Comparison of ENCODE assay signal across 8 cellular contexts in the genomic region with DNA sequence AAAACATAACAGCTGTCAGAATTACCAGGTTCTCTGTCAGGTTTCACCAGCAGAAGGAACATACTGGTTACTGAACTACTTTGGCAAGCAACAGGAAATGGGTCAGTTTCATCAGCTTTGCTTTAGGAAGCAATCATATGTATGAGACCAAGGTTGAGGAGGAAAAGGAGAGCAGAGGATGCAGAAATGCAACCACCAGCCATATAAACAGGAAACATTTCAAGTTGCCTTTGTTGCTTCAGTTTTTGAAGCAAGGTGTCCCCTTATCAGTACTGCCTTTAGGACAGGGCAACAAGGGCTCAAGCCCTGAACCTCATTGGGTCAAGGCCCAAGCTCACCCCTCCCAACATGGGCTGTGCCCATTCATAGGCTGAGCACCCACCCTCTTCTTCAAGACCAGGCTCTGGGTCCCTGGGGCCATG. TPM values are rescaled to one million over a fixed set of nuclear protein-coding genes. Genes with fewer than 3 reads are reported as not detected.
A peak's percentile ranks its signal among the peaks of the same experiment; 100 is the strongest.
DNase-seq lines count a peak whose midpoint lies in the region; ATAC-seq and TF ChIP-seq lines count a peak whose summit lies in the region.

No MANE protein-coding gene starts in this region.

- H3K27me3 Mint-ChIP-seq in GM23338 (ENCODE audit: insufficient read depth, low read depth, poor library complexity): peaks cover 2% of the 10 kb centered on the region

- no peaks in the 10 kb centered on the region for H3F3A ChIP-seq in GM23338 (replicated peaks; ENCODE audit: low read depth)

- H3K4me1 Mint-ChIP-seq in GM23338: peaks cover 28% of the 10 kb centered on the region

- H3K79me2 ChIP-seq in GM23338 (replicated peaks; ENCODE audit: insufficient read depth): peaks cover 40% of the 10 kb centered on the region

- H3K27ac ChIP-seq in right lobe of liver (peak overlapping the region in 2 of 3 donors; percentile 6 to 9), GM23338 (ENCODE audit: low read depth) (no peak overlapping the region)

- H3K9me3 ChIP-seq in right lobe of liver: no peaks in the 10 kb centered on the region

- no peak overlapping the region for H3K4me3 Mint-ChIP-seq in GM23338

- H3K9me3 Mint-ChIP-seq in GM23338: no peaks in the 10 kb centered on the region

- no peak for TF ChIP-seq POLR2A in right lobe of liver (IDR thresholded peaks at IDR 0.05)

- no peaks in the 10 kb centered on the region for H3K36me3 Mint-ChIP-seq in GM23338 (ENCODE audit: low read depth)

- no peak overlapping the region for H3K4me2 ChIP-seq in GM23338

- intact Hi-C loops in right lobe of liver (cut with DNase I): no loop called here

- H3K4me3 ChIP-seq in right lobe of liver (no peak overlapping the region), GM23338 (no peak overlapping the region)

- in situ Hi-C loops in GM13977 (cut with MboI; ENCODE audit: low pct_unique_long_range_greater_than_20kb, low sequenced_read_pairs, unreplicated experiment): loop anchor here (10.0 kb wide), 1 partner anchor 123 kb away; no protein-coding TSS in a partner anchor
- in situ Hi-C loops in KBM-7 (cut with MboI; ENCODE audit: low pct_unique_long_range_greater_than_20kb, low sequenced_read_pairs): no loop called here

- H3K27me3 ChIP-seq in right lobe of liver (no peaks in the 10 kb centered on the region), GM23338 (ENCODE audit: insufficient read depth) (no peaks in the 10 kb centered on the region)

- no peaks in the 10 kb centered on the region for H3K36me3 ChIP-seq in right lobe of liver
- no peaks in the 10 kb centered on the region; the same call in 1 of the 2 replicates for H3K36me3 ChIP-seq in GM23338 (ENCODE audit: insufficient read depth)

- DNase-seq in GM13977 (ENCODE audit: low spot score) (peak; percentile 39), KBM-7 (peak; percentile 48), right lobe of liver (no peak), GM23338 (ENCODE audit: low spot score) (no peak), HPDE6-E6E7 (ENCODE audit: extremely low spot score) (no peak), D341Med (ENCODE audit: low spot score) (no peak), NCI-H82 (lab: John Stamatoyannopoulos, UW) (no peak)

- H3K4me1 ChIP-seq in right lobe of liver: peaks cover 0 to 56% (median 19%) of the 10 kb centered on the region in 4 donors
- H3K4me1 ChIP-seq in GM23338 (ENCODE audit: insufficient read depth): no peaks in the 10 kb centered on the region; the same call in 1 of the 2 replicates

- TF ChIP-seq CTCF in GM13977 (IDR thresholded peaks at IDR 0.05; ENCODE audit: extremely low read depth, insufficient read depth, missing control alignments) (no peak), right lobe of liver (IDR thresholded peaks at IDR 0.05) (no peak), GM23338 (conservative IDR thresholded peaks at IDR 0.05; ENCODE audit: low read depth in 2 of 2) (no peak)

- H3K27ac Mint-ChIP-seq in GM23338: no peak overlapping the region

- no peak overlapping the region for H2AFZ ChIP-seq in GM23338

- ATAC-seq in GM21526 (IDR thresholded peaks at IDR 0.05; ENCODE audit: low FRiP score, unreplicated experiment) (peak; percentile 80), right lobe of liver (peak in 1 of 4 donors; percentile 5), GM23338 (no peak)

- no peaks in the 10 kb centered on the region for H4K20me1 ChIP-seq in GM23338 (replicated peaks; ENCODE audit: insufficient read depth)

- H3K9me2 ChIP-seq in GM23338 (ENCODE audit: insufficient read depth): no peaks in the 10 kb centered on the region; the same call in 1 of the 2 replicates

TF ChIP-seq in GM23338, 12 proteins besides CTCF, POLR2A, EP300 and RAD21:
- TF ChIP-seq EZH2phosphoT487 (IDR thresholded peaks at IDR 0.05; ENCODE audit: unreplicated experiment) (no peak), NANOG (IDR thresholded peaks at IDR 0.05; ENCODE audit: borderline replicate concordance) (no peak), CREB1 (CRISPR knock-in tag; IDR thresholded peaks at IDR 0.05; ENCODE audit: low read depth) (no peak), POLR2AphosphoS5 (IDR thresholded peaks at IDR 0.05; ENCODE audit: low read depth) (no peak), ZNF114 (CRISPR knock-in tag; IDR thresholded peaks at IDR 0.05) (no peak), STAT1 (IDR thresholded peaks at IDR 0.05; ENCODE audit: unreplicated experiment) (no peak), EZH2 (IDR thresholded peaks at IDR 0.05; ENCODE audit: low read depth, unreplicated experiment) (no peak), ZNF331 (CRISPR knock-in tag; IDR thresholded peaks at IDR 0.05; ENCODE audit: low read depth) (no peak)
- TF ChIP-seq, protein P1, sequence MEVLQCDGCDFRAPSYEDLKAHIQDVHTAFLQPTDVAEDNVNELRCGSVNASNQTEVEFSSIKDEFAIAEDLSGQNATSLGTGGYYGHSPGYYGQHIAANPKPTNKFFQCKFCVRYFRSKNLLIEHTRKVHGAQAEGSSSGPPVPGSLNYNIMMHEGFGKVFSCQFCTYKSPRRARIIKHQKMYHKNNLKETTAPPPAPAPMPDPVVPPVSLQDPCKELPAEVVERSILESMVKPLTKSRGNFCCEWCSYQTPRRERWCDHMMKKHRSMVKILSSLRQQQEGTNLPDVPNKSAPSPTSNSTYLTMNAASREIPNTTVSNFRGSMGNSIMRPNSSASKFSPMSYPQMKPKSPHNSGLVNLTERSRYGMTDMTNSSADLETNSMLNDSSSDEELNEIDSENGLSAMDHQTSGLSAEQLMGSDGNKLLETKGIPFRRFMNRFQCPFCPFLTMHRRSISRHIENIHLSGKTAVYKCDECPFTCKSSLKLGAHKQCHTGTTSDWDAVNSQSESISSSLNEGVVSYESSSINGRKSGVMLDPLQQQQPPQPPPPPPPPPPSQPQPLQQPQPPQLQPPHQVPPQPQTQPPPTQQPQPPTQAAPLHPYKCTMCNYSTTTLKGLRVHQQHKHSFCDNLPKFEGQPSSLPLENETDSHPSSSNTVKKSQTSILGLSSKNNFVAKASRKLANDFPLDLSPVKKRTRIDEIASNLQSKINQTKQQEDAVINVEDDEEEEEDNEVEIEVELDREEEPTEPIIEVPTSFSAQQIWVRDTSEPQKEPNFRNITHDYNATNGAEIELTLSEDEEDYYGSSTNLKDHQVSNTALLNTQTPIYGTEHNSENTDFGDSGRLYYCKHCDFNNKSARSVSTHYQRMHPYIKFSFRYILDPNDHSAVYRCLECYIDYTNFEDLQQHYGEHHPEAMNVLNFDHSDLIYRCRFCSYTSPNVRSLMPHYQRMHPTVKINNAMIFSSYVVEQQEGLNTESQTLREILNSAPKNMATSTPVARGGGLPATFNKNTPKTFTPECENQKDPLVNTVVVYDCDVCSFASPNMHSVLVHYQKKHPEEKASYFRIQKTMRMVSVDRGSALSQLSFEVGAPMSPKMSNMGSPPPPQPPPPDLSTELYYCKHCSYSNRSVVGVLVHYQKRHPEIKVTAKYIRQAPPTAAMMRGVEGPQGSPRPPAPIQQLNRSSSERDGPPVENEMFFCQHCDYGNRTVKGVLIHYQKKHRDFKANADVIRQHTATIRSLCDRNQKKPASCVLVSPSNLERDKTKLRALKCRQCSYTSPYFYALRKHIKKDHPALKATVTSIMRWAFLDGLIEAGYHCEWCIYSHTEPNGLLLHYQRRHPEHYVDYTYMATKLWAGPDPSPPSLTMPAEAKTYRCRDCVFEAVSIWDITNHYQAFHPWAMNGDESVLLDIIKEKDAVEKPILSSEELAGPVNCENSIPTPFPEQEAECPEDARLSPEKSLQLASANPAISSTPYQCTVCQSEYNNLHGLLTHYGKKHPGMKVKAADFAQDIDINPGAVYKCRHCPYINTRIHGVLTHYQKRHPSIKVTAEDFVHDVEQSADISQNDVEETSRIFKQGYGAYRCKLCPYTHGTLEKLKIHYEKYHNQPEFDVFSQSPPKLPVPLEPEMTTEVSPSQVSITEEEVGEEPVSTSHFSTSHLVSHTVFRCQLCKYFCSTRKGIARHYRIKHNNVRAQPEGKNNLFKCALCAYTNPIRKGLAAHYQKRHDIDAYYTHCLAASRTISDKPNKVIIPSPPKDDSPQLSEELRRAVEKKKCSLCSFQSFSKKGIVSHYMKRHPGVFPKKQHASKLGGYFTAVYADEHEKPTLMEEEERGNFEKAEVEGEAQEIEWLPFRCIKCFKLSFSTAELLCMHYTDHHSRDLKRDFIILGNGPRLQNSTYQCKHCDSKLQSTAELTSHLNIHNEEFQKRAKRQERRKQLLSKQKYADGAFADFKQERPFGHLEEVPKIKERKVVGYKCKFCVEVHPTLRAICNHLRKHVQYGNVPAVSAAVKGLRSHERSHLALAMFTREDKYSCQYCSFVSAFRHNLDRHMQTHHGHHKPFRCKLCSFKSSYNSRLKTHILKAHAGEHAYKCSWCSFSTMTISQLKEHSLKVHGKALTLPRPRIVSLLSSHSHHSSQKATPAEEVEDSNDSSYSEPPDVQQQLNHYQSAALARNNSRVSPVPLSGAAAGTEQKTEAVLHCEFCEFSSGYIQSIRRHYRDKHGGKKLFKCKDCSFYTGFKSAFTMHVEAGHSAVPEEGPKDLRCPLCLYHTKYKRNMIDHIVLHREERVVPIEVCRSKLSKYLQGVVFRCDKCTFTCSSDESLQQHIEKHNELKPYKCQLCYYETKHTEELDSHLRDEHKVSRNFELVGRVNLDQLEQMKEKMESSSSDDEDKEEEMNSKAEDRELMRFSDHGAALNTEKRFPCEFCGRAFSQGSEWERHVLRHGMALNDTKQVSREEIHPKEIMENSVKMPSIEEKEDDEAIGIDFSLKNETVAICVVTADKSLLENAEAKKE (CRISPR knock-in tag; IDR thresholded peaks at IDR 0.05): no peak
TF ChIP-seq in GM23338: peak in this region for 0.

RNA-seq across cellular contexts. Expression of a gene that starts 10.2 kb away (rescaled TPM):
- 10 to 100 TPM; 48.5 to 68.0 (median 59.6) TPM for total RNA-seq in right lobe of liver
- total RNA-seq in GM23338 (2014; rRNA removed; shearing (Covaris generic)): 13.8 and 16.9 TPM in 2 replicates
- 5.9 and 7.3 TPM in 2 replicates for polyA plus RNA-seq in GM23338 (2016; fragmentation: Nextera tagmentation; extraction: Ambion mirVana)

Comparison
In these comparisons a context has a peak if more than half of its experiments do, and no peak if none do; other contexts are left out.
1. DNase-seq: peak in GM13977 (single experiment) and KBM-7 (single experiment); none in right lobe of liver (0 of 3), GM23338 (single experiment), HPDE6-E6E7 (single experiment), D341Med (single experiment) and NCI-H82 (single experiment).